In genomic region chr22:42321908-42322561, GRCh38 we compare ENCODE assay signal across 1 cellular context.
TF ChIP-seq lines count a peak whose summit lies in the region.

No MANE protein-coding gene starts in this region.

TF ChIP-seq in HEK293, 187 proteins besides CTCF, POLR2A, EP300 and RAD21 (continued from another document):
- TF ChIP-seq ZNF280C (tag by site-specific recombination; IDR thresholded peaks at IDR 0.05) (no peak), ZNF24 (tag by site-specific recombination; IDR thresholded peaks at IDR 0.05) (peak; percentile 55; the same call in 1 of the 2 replicates), ZNF518A (tag by site-specific recombination; conservative IDR thresholded peaks at IDR 0.05; ENCODE audit: low read depth) (no peak), TSHZ1 (tag by site-specific recombination; IDR thresholded peaks at IDR 0.05; ENCODE audit: borderline replicate concordance) (no peak), OSR2 (tag by site-specific recombination; IDR thresholded peaks at IDR 0.05) (0 out of 2 replicates have a peak, but pooled peaks have one; percentile 10), ZNF423 (tag by site-specific recombination; IDR thresholded peaks at IDR 0.05) (no peak)
